In genomic region chr20:38377838-38378237, GRCh38 we compare ENCODE assay signal across 2 cellular contexts. TPM values are rescaled to one million over a fixed set of nuclear protein-coding genes. Genes with fewer than 3 reads are reported as not detected.
"Had no signal": no experiment of that assay in that cellular context is flagged by ENCODE, and none has a peak within 500 bp of the region (broad histone marks: within the 10 kb centered on the region; RNA-seq: fewer than 3 reads in every experiment).

No MANE protein-coding gene starts in this region.

RNA-seq across cellular contexts. Expression of gene LBP, which starts 31.6 kb away (rescaled TPM):
- total RNA-seq: GM23248, HFFc6 had no signal
- polyA plus RNA-seq: GM23248 had no signal
